Comparison of ENCODE assay signal across 9 cellular contexts in the genomic region with DNA sequence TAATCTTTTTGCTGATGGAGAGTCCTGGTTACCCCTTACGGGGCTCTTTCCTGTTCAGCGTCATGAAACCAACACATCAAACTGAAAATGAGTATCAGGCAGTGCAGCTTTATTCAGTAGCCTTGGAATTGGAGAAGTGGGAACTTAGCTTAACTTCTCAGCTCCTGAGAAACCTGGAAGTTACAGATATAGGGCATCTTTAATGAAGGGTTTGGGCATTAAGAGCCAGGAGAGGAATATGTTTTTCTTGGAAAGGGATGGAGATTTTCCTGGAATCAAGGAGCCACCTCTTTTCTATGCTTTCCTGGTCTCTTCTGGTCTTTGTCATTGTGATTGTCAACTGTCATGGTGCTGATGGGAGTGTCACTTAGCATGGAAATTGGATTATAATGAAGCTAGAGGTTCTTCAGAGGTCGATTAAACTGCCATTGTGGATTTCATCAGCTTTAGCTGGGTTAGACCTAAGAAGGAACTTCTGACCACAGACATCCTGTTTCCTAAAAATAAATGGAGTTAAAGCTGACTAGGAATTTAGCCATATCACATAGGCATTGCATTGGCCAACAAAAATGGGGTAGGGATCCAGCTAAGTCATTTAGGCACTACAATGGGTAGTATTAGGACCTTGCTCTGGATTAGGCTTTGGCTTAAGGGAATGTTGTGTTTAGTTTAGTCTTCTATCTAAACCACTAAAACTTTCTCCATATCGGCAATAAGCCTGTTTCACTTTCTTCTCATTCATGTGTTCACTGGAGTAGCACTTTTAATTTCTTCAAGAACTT.
DNase-seq lines count a peak whose midpoint lies in the region; ATAC-seq and TF ChIP-seq lines count a peak whose summit lies in the region.
"Had no signal": no experiment of that assay in that cellular context is flagged by ENCODE, and none has a peak within 500 bp of the region (broad histone marks: within the 10 kb centered on the region; RNA-seq: fewer than 3 reads in every experiment).

No MANE protein-coding gene starts in this region.

- POLR2A ChIA-PET in BJ (lab: Charles Lee) = no interaction called here

- no peaks in the 10 kb centered on the region for H3K36me3 ChIP-seq in BJ (ENCODE audit: control insufficient read depth, insufficient read depth, low read length)

- CTCF ChIA-PET in BJ (lab: Yijun Ruan, JAX) = interaction anchor here (2.1 kb wide), 1 partner anchor 143 kb away, joined by 5 read pairs; no protein-coding TSS in a partner anchor

- H3K27me3 ChIP-seq in BJ (ENCODE audit: control insufficient read depth, insufficient read depth, low read length) = no peaks in the 10 kb centered on the region

- H3K4me3 ChIP-seq in BJ (ENCODE audit: low read depth, low read length) = no peak overlapping the region

- peak; percentile 47 for ATAC-seq in GM21717 (IDR thresholded peaks at IDR 0.05; ENCODE audit: unreplicated experiment)
- ATAC-seq in GM19452 (IDR thresholded peaks at IDR 0.05; ENCODE audit: unreplicated experiment) = no peak

- no peak for TF ChIP-seq CTCF in BJ (IDR thresholded peaks at IDR 0.05; ENCODE audit: insufficient read depth, low read depth, low read length)

- DNase-seq in BJ (ENCODE audit: low read depth) (peak; percentile 3), OCI-M1 (lab: John Stamatoyannopoulos, UW) (peak; percentile 76), dedifferentiated amniotic fluid mesenchymal stem cell (ENCODE audit: extremely low spot score) (peak; percentile 18), DMS79 (lab: John Stamatoyannopoulos, UW) (no peak), COR-L47 (lab: John Stamatoyannopoulos, UW) (no peak)
- DNase-seq in activated CD4-positive, CD25-positive, alpha-beta regulatory T cell (lab: John Stamatoyannopoulos, UW) = no peak
- DNase-seq: NCI-H1048 had no signal

Comparison
In these comparisons a context has a peak if more than half of its experiments do, and no peak if none do; other contexts are left out.
1. DNase-seq: peak in BJ (single experiment), OCI-M1 (single experiment) and dedifferentiated amniotic fluid mesenchymal stem cell (single experiment); none in DMS79 (single experiment), activated CD4-positive, CD25-positive, alpha-beta regulatory T cell (0 of 4) and COR-L47 (single experiment).